ENCODE assay signal across 8 cellular contexts in genomic region chr1:26335774-26336476, GRCh38. TPM values are rescaled to one million over a fixed set of nuclear protein-coding genes. Genes with fewer than 3 reads are reported as not detected.
DNase-seq lines count a peak whose midpoint lies in the region; ATAC-seq and TF ChIP-seq lines count a peak whose summit lies in the region.

No MANE protein-coding gene starts in this region.

- H3K9me3 ChIP-seq in subcutaneous abdominal adipose tissue (ENCODE audit: control insufficient read depth in 5 of 5, low read length in 5 of 5), result no peaks in the 10 kb centered on the region

- no peaks in the 10 kb centered on the region for H3K27me3 Mint-ChIP-seq in activated naive CD4-positive, alpha-beta T cell treated with anti-CD3 and anti-CD28 coated beads for 36 hours (ENCODE audit: low read depth)
- H3K27me3 Mint-ChIP-seq in activated T-helper 1 cell treated with anti-CD3 and anti-CD28 coated beads, Interleukin-12 subunit alpha, Interleukin-12 subunit beta, Interleukin-2, Interleukin-4 antibody, amounts not matched to agents 30 ng/mL and 10 ng/mL and 1 ng/mL, durations not matched to agents 14 hours and 24 hours and 36 hours (ENCODE audit: insufficient read depth), result peaks cover 23% of the 10 kb centered on the region

- DNase-seq in activated naive CD4-positive, alpha-beta T cell treated with anti-CD3 and anti-CD28 coated beads for 36 hours, result no peak
- no peak for DNase-seq in activated naive CD4-positive, alpha-beta T cell treated with anti-CD3 and anti-CD28 coated beads, Interleukin-2, amount 50 U/mL, for 16 hours
- no peak for DNase-seq in activated T-helper 1 cell treated with anti-CD3 and anti-CD28 coated beads, Interleukin-12 subunit alpha, Interleukin-12 subunit beta, Interleukin-2, Interleukin-4 antibody, amounts not matched to agents 30 ng/mL and 10 ng/mL and 1 ng/mL, durations not matched to agents 14 hours and 24 hours and 36 hours (ENCODE audit: low spot score)
- peak; percentile 61 for DNase-seq in iPS-NIHi11 (ENCODE audit: low spot score)
- no peak for DNase-seq in HEK293T (ENCODE audit: extremely low spot score)
- no peak for DNase-seq in GM13976 (ENCODE audit: low spot score)

- H3K4me1 ChIP-seq in subcutaneous abdominal adipose tissue (ENCODE audit: control insufficient read depth in 5 of 5, insufficient read depth in 5 of 5, low read length in 5 of 5), result peaks cover 0 to 18% (median 15%) of the 10 kb centered on the region in 5 donors

- H3K27me3 ChIP-seq in subcutaneous abdominal adipose tissue (ENCODE audit: control insufficient read depth in 5 of 5, insufficient read depth in 4 of 5, low read length in 5 of 5), result peaks cover 0 to 19% (median 5%) of the 10 kb centered on the region in 5 donors

- H3K36me3 ChIP-seq in subcutaneous abdominal adipose tissue (ENCODE audit: control insufficient read depth in 5 of 5, insufficient read depth in 5 of 5, low read length in 5 of 5), result no peaks in the 10 kb centered on the region

- CTCF ChIA-PET in activated naive CD4-positive, alpha-beta T cell treated with anti-CD3 and anti-CD28 coated beads for 36 hours (lab: Charles Lee), result interaction anchor here (1.7 kb wide), 1 partner anchor 81 kb away, joined by 4 read pairs; no protein-coding TSS in a partner anchor
- CTCF ChIA-PET in HEK293T (lab: Yijun Ruan, JAX), result interaction anchor here (0.6 to 1.2 kb wide), 2 partner anchors 28 to 166 kb away, joined by 3 to 4 read pairs; partner anchors contain the start of gene ZNF593

- H3K9ac ChIP-seq in subcutaneous abdominal adipose tissue (ENCODE audit: low read length in 5 of 5), result peak overlapping the region in 1 of 5 donors; percentile 30

- in situ Hi-C loops in GM13976 (cut with MboI; ENCODE audit: low sequenced_read_pairs, unreplicated experiment), result no loop called here

- TF ChIP-seq CTCF in GM13976 (IDR thresholded peaks at IDR 0.05; ENCODE audit: borderline replicate concordance, control extremely low read depth, extremely low read depth, insufficient read depth, missing control alignments), result no peak

- H3K4me1 Mint-ChIP-seq in activated naive CD4-positive, alpha-beta T cell treated with anti-CD3 and anti-CD28 coated beads for 36 hours (ENCODE audit: low read depth), result peaks cover 2% of the 10 kb centered on the region
- peaks cover 9% of the 10 kb centered on the region for H3K4me1 Mint-ChIP-seq in activated T-helper 1 cell treated with anti-CD3 and anti-CD28 coated beads, Interleukin-12 subunit alpha, Interleukin-12 subunit beta, Interleukin-2, Interleukin-4 antibody, amounts not matched to agents 30 ng/mL and 10 ng/mL and 1 ng/mL, durations not matched to agents 14 hours and 24 hours and 36 hours (ENCODE audit: low read depth)

- intact Hi-C loops in activated naive CD4-positive, alpha-beta T cell treated with anti-CD3 and anti-CD28 coated beads for 36 hours (cut with micrococcal nuclease), result loop anchor here (2.0 kb wide), 1 partner anchor 23 kb away; no protein-coding TSS in a partner anchor
- intact Hi-C loops in activated T-helper 1 cell treated with anti-CD3 and anti-CD28 coated beads, Interleukin-12 subunit alpha, Interleukin-12 subunit beta, Interleukin-2, Interleukin-4 antibody, amounts not matched to agents 30 ng/mL and 10 ng/mL and 1 ng/mL, durations not matched to agents 14 hours and 24 hours and 36 hours (cut with micrococcal nuclease), result loop anchor here (1.0 to 2.0 kb wide), 2 partner anchors 19 to 96 kb away; partner anchors contain the start of genes CRYBG2 and DHDDS

- no peaks in the 10 kb centered on the region for H3K36me3 Mint-ChIP-seq in activated naive CD4-positive, alpha-beta T cell treated with anti-CD3 and anti-CD28 coated beads for 36 hours (ENCODE audit: low read depth)
- H3K36me3 Mint-ChIP-seq in activated T-helper 1 cell treated with anti-CD3 and anti-CD28 coated beads, Interleukin-12 subunit alpha, Interleukin-12 subunit beta, Interleukin-2, Interleukin-4 antibody, amounts not matched to agents 30 ng/mL and 10 ng/mL and 1 ng/mL, durations not matched to agents 14 hours and 24 hours and 36 hours (ENCODE audit: low read depth), result no peaks in the 10 kb centered on the region

- peak overlapping the region; percentile 57 to 81 (median 61) for H3K4me3 ChIP-seq in subcutaneous abdominal adipose tissue (ENCODE audit: low read depth in 1 of 5, low read length in 5 of 5)

- no peak for ATAC-seq in HG02981 (IDR thresholded peaks at IDR 0.05; ENCODE audit: unreplicated experiment)

- no peaks in the 10 kb centered on the region for H3K9me3 Mint-ChIP-seq in activated naive CD4-positive, alpha-beta T cell treated with anti-CD3 and anti-CD28 coated beads for 36 hours
- H3K9me3 Mint-ChIP-seq in activated T-helper 1 cell treated with anti-CD3 and anti-CD28 coated beads, Interleukin-12 subunit alpha, Interleukin-12 subunit beta, Interleukin-2, Interleukin-4 antibody, amounts not matched to agents 30 ng/mL and 10 ng/mL and 1 ng/mL, durations not matched to agents 14 hours and 24 hours and 36 hours, result no peaks in the 10 kb centered on the region

- H3K27ac Mint-ChIP-seq in activated naive CD4-positive, alpha-beta T cell treated with anti-CD3 and anti-CD28 coated beads for 36 hours, result no peak overlapping the region
- no peak overlapping the region for H3K27ac Mint-ChIP-seq in activated T-helper 1 cell treated with anti-CD3 and anti-CD28 coated beads, Interleukin-12 subunit alpha, Interleukin-12 subunit beta, Interleukin-2, Interleukin-4 antibody, amounts not matched to agents 30 ng/mL and 10 ng/mL and 1 ng/mL, durations not matched to agents 14 hours and 24 hours and 36 hours

- POLR2A ChIA-PET in HEK293T (lab: Yijun Ruan, JAX), result no interaction called here

- H3K4me3 Mint-ChIP-seq in activated naive CD4-positive, alpha-beta T cell treated with anti-CD3 and anti-CD28 coated beads for 36 hours, result peak overlapping the region; percentile 82
- peak overlapping the region; percentile 90 for H3K4me3 Mint-ChIP-seq in activated T-helper 1 cell treated with anti-CD3 and anti-CD28 coated beads, Interleukin-12 subunit alpha, Interleukin-12 subunit beta, Interleukin-2, Interleukin-4 antibody, amounts not matched to agents 30 ng/mL and 10 ng/mL and 1 ng/mL, durations not matched to agents 14 hours and 24 hours and 36 hours

- H3K27ac ChIP-seq in subcutaneous abdominal adipose tissue (ENCODE audit: low read depth, low read length), result no peak overlapping the region

TF ChIP-seq in HEK293T, 16 proteins besides CTCF, POLR2A, EP300 and RAD21:
- TF ChIP-seq ARNT (IDR thresholded peaks at IDR 0.05) (no peak), BHLHE40 (IDR thresholded peaks at IDR 0.05; ENCODE audit: borderline replicate concordance) (no peak), FOXM1 (IDR thresholded peaks at IDR 0.05; ENCODE audit: borderline replicate concordance) (no peak), FOXK2 (IDR thresholded peaks at IDR 0.05) (no peak), HDGF (IDR thresholded peaks at IDR 0.05; ENCODE audit: borderline replicate concordance) (no peak), ELF4 (IDR thresholded peaks at IDR 0.05) (no peak), TARDBP (IDR thresholded peaks at IDR 0.05) (no peak), NFRKB (IDR thresholded peaks at IDR 0.05) (no peak)
- TF ChIP-seq, protein P1, sequence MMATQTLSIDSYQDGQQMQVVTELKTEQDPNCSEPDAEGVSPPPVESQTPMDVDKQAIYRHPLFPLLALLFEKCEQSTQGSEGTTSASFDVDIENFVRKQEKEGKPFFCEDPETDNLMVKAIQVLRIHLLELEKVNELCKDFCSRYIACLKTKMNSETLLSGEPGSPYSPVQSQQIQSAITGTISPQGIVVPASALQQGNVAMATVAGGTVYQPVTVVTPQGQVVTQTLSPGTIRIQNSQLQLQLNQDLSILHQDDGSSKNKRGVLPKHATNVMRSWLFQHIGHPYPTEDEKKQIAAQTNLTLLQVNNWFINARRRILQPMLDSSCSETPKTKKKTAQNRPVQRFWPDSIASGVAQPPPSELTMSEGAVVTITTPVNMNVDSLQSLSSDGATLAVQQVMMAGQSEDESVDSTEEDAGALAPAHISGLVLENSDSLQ (IDR thresholded peaks at IDR 0.05), result no peak

RNA-seq across cellular contexts. Expression of gene CRYBG2, which starts 18.0 kb away (rescaled TPM):
- under 1 TPM; 0.37 to 0.72 TPM for total RNA-seq in activated naive CD4-positive, alpha-beta T cell treated with anti-CD3 and anti-CD28 coated beads for 36 hours
- 0.83 and 1.9 TPM in 2 replicates for total RNA-seq in activated T-helper 1 cell treated with anti-CD3 and anti-CD28 coated beads, Interleukin-12 subunit alpha, Interleukin-12 subunit beta, Interleukin-2, Interleukin-4 antibody, amounts not matched to agents 30 ng/mL and 10 ng/mL and 1 ng/mL, durations not matched to agents 14 hours and 24 hours and 36 hours

RNA-seq across cellular contexts. Expression of gene CD52, which starts 18.2 kb away (rescaled TPM):
- 100 to 1,000 TPM; 129 to 141 TPM for total RNA-seq in activated naive CD4-positive, alpha-beta T cell treated with anti-CD3 and anti-CD28 coated beads for 36 hours
- total RNA-seq in activated T-helper 1 cell treated with anti-CD3 and anti-CD28 coated beads, Interleukin-12 subunit alpha, Interleukin-12 subunit beta, Interleukin-2, Interleukin-4 antibody, amounts not matched to agents 30 ng/mL and 10 ng/mL and 1 ng/mL, durations not matched to agents 14 hours and 24 hours and 36 hours, result 394 and 411 TPM in 2 replicates

RNA-seq across cellular contexts. Expression of gene UBXN11, which starts 29.5 kb away (rescaled TPM):
- 10 to 100 TPM; 26.4 to 26.9 TPM for total RNA-seq in activated naive CD4-positive, alpha-beta T cell treated with anti-CD3 and anti-CD28 coated beads for 36 hours
- total RNA-seq in activated T-helper 1 cell treated with anti-CD3 and anti-CD28 coated beads, Interleukin-12 subunit alpha, Interleukin-12 subunit beta, Interleukin-2, Interleukin-4 antibody, amounts not matched to agents 30 ng/mL and 10 ng/mL and 1 ng/mL, durations not matched to agents 14 hours and 24 hours and 36 hours, result 14.8 and 22.1 TPM in 2 replicates

RNA-seq across cellular contexts. Expression of gene ZNF683, which starts 36.6 kb away (rescaled TPM):
- total RNA-seq in activated naive CD4-positive, alpha-beta T cell treated with anti-CD3 and anti-CD28 coated beads for 36 hours, result not detected
- total RNA-seq in activated T-helper 1 cell treated with anti-CD3 and anti-CD28 coated beads, Interleukin-12 subunit alpha, Interleukin-12 subunit beta, Interleukin-2, Interleukin-4 antibody, amounts not matched to agents 30 ng/mL and 10 ng/mL and 1 ng/mL, durations not matched to agents 14 hours and 24 hours and 36 hours, result not detected in 2 replicates

RNA-seq across cellular contexts. Expression of gene SH3BGRL3, which starts 56.0 kb away (rescaled TPM):
- total RNA-seq in activated naive CD4-positive, alpha-beta T cell treated with anti-CD3 and anti-CD28 coated beads for 36 hours, result 100 to 1,000 TPM; 130 to 132 TPM
- 551 and 575 TPM in 2 replicates for total RNA-seq in activated T-helper 1 cell treated with anti-CD3 and anti-CD28 coated beads, Interleukin-12 subunit alpha, Interleukin-12 subunit beta, Interleukin-2, Interleukin-4 antibody, amounts not matched to agents 30 ng/mL and 10 ng/mL and 1 ng/mL, durations not matched to agents 14 hours and 24 hours and 36 hours
